28 cellular contexts compared by ENCODE assay signal in genomic region chr22:29722587-29722986, GRCh38. TPM values are rescaled to one million over a fixed set of nuclear protein-coding genes. Genes with fewer than 3 reads are reported as not detected.
"Had no signal": no experiment of that assay in that cellular context is flagged by ENCODE, and none has a peak within 500 bp of the region (broad histone marks: within the 10 kb centered on the region; RNA-seq: fewer than 3 reads in every experiment).

No MANE protein-coding gene starts in this region.

- H3K27ac ChIP-seq: KMS-11, PC-9 had no signal

- H3K4me3 ChIP-seq: PC-9 had no signal

- H3K4me2 ChIP-seq: KMS-11, PC-9 had no signal

- DNase-seq: activated CD4-positive, alpha-beta memory T cell treated with anti-CD3 and anti-CD28 coated beads, Interleukin-2, amount 10 ng/mL, durations not matched to agents 7 days and 5 days; activated CD4-positive, alpha-beta T cell treated with anti-CD3 and anti-CD28 coated beads for 4 hours; activated CD4-positive, CD25-positive, alpha-beta regulatory T cell treated with anti-CD3 and anti-CD28 coated beads, Interleukin-2, amount 50 U/mL, for 72 hours; activated CD8-positive, alpha-beta memory T cell treated with anti-CD3 and anti-CD28 coated beads for 24 hours; activated CD8-positive, alpha-beta memory T cell treated with anti-CD3 and anti-CD28 coated beads, Interleukin-2, amount 10 ng/mL, durations not matched to agents 7 days and 5 days; activated CD8-positive, alpha-beta memory T cell treated with anti-CD3 and anti-CD28 coated beads, Interleukin-2, amount 50 U/mL, for 48 hours; activated effector memory CD4-positive, alpha-beta T cell treated with Interleukin-2 at 50 U/mL for 16 hours; activated naive CD4-positive, alpha-beta T cell treated with anti-CD3 and anti-CD28 coated beads, Interleukin-2, amount 10 ng/mL, durations not matched to agents 7 days and 5 days; activated naive CD8-positive, alpha-beta T cell treated with anti-CD3 and anti-CD28 coated beads, Interleukin-2, amount 50 U/mL, for 24 hours; activated T-cell treated with anti-CD3 and anti-CD28 coated beads, Interleukin-2, amount 50 U/mL, for 48 hours; aorta; NCI-H1092 treated with DMSO at 0.1 percent for 48 hours; NCI-H1417; NCI-H146; NCI-H187; NCI-H2029 treated with DMSO at 0.1 percent for 48 hours; NCI-H2107; NCI-H2171; NCI-H510A; NCI-H526; NCI-H748 treated with DMSO at 0.1 percent for 48 hours; NK-92 treated with Interleukin-12 subunit alpha and Interleukin-12 subunit beta, amount 100 ng/mL, for 24 hours; Right ventricle myocardium superior had no signal

- ATAC-seq: activated CD8-positive, alpha-beta memory T cell treated with anti-CD3 and anti-CD28 coated beads, Interleukin-2, amount 10 ng/mL, durations not matched to agents 7 days and 5 days; activated naive CD8-positive, alpha-beta T cell treated with anti-CD3 and anti-CD28 coated beads, Interleukin-2, amount 50 U/mL, for 24 hours; WTC11 had no signal

- H3K9ac ChIP-seq: KMS-11 had no signal

- H2AFZ ChIP-seq: PC-9 had no signal

RNA-seq across cellular contexts. Expression of gene CABP7, which starts 2.8 kb away (rescaled TPM):
- total RNA-seq: activated CD8-positive, alpha-beta memory T cell treated with anti-CD3 and anti-CD28 coated beads, Interleukin-2, amount 10 ng/mL, durations not matched to agents 7 days and 5 days; aorta; cardiac septum; LHCN-M2; Right ventricle myocardium superior had no signal
